ENCODE assay signal across 8 cellular contexts in the genomic region with DNA sequence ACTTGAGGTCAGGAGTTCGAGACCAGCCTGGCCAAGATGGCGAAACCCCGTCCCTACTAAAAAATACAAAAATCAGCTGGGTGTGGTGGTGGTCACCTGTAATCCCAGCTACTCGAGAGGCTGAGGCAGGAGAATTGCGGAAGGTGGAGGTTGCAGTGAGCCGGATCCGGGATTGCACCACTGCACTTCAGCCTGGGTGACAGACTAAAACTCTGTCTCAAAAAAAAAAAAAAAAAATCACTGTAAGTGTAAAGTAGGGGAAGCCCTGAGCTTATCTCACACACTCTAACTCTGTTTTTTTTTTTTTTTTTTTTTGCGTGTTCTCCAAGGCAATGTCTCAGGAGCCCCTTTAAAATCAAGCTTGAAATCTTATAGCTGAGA. TPM values are rescaled to one million over a fixed set of nuclear protein-coding genes. Genes with fewer than 3 reads are reported as not detected.
DNase-seq lines count a peak whose midpoint lies in the region; ATAC-seq, FAIRE-seq and TF ChIP-seq lines count a peak whose summit lies in the region.

No MANE protein-coding gene starts in this region.

- peaks cover 2% of the 10 kb centered on the region for H3K36me3 Mint-ChIP-seq in IgD-negative memory B cell
- no peaks in the 10 kb centered on the region for H3K36me3 Mint-ChIP-seq in chondrocyte (ENCODE audit: low read depth)

- H3K4me1 ChIP-seq in A549, result peaks cover 67% of the 10 kb centered on the region
- peaks cover 7 to 16% of the 10 kb centered on the region in 2 donors for H3K4me1 ChIP-seq in mucosa of rectum (ENCODE audit: control insufficient read depth in 2 of 2, insufficient read depth in 2 of 2, low read length in 2 of 2)

- H3K27ac Mint-ChIP-seq in IgD-negative memory B cell (peak overlapping the region in 1 of 3 donors; percentile 60), chondrocyte (ENCODE audit: unreplicated experiment) (peak overlapping the region; percentile 94)

- H3K4me3 Mint-ChIP-seq in IgD-negative memory B cell (peak overlapping the region in 3 of 4 donors; percentile 71 to 92 (median 91)), chondrocyte (ENCODE audit: unreplicated experiment) (peak overlapping the region; percentile 89)

- no peaks in the 10 kb centered on the region for H3K9me3 Mint-ChIP-seq in IgD-negative memory B cell
- no peaks in the 10 kb centered on the region for H3K9me3 Mint-ChIP-seq in chondrocyte (ENCODE audit: low read depth)

- H3K36me3 ChIP-seq in mucosa of rectum (ENCODE audit: control insufficient read depth in 2 of 2, insufficient read depth in 2 of 2, low read length in 2 of 2), result no peaks in the 10 kb centered on the region

- peak overlapping the region; percentile 66 to 68 for H3K9ac ChIP-seq in mucosa of rectum (ENCODE audit: low read depth in 1 of 2, low read length in 2 of 2)

- ATAC-seq in A549, result peak; percentile 3 to 36; a peak in 5 of 6 replicates

- DNase-seq in A549 (ENCODE audit: low read depth in 1 of 2, low spot score in 1 of 2) (no peak), chondrocyte (ENCODE audit: low spot score) (no peak), NCI-H1092 treated with DMSO at 0.1 percent for 48 hours (lab: John Stamatoyannopoulos, UW) (no peak), AG20443 (ENCODE audit: low spot score) (no peak), NAMALWA (ENCODE audit: low spot score) (no peak)
- DNase-seq in stimulated activated CD4-positive, alpha-beta T cell treated with anti-CD3 and anti-CD28 coated beads, Interleukin-4, amount 100 ng/mL, for 4 hours, result no peak

- H3K27me3 ChIP-seq in mucosa of rectum (ENCODE audit: control insufficient read depth in 2 of 2, insufficient read depth in 2 of 2, low read length in 2 of 2), result no peaks in the 10 kb centered on the region

- TF ChIP-seq RAD21 in A549 (conservative IDR thresholded peaks at IDR 0.05 in 1 of 2, IDR thresholded peaks at IDR 0.05 in 1 of 2), result no peak

- CTCF ChIA-PET in A549 (lab: Yijun Ruan, JAX), result interaction anchor here (0.6 to 6.1 kb wide), 12 partner anchors 19 to 205 kb away, joined by 3 to 36 read pairs (median 4); no protein-coding TSS in a partner anchor

- no peak for TF ChIP-seq EP300 in A549 (IDR thresholded peaks at IDR 0.05)

- H3K27ac ChIP-seq in A549 (peak overlapping the region; percentile 87 to 89), mucosa of rectum (ENCODE audit: low read depth in 2 of 2, low read length in 2 of 2) (peak overlapping the region; percentile 80 to 88)

- POLR2A ChIA-PET in A549 (lab: Yijun Ruan, JAX), result interaction anchor here (0.6 to 1.6 kb wide), 10 partner anchors 10 to 187 kb away, joined by 3 to 11 read pairs (median 4); a partner anchor contains a TSS

- H3K4me3 ChIP-seq in A549 (peak overlapping the region; percentile 66; the same call in 1 of the 3 replicates), mucosa of rectum (ENCODE audit: low read length in 2 of 2) (peak overlapping the region; percentile 74 to 88)

- no peaks in the 10 kb centered on the region for H3K9me3 ChIP-seq in A549
- H3K9me3 ChIP-seq in mucosa of rectum (ENCODE audit: control insufficient read depth in 2 of 2, low read length in 2 of 2), result no peaks in the 10 kb centered on the region

- H3K4me2 ChIP-seq in A549, result peak overlapping the region; percentile 74

- FAIRE-seq in A549 (lab: Jason Lieb, UNC), result no peak

- peaks cover 8 to 15% (median 12%) of the 10 kb centered on the region in 3 donors for H3K4me1 Mint-ChIP-seq in IgD-negative memory B cell
- peaks cover 54% of the 10 kb centered on the region for H3K4me1 Mint-ChIP-seq in chondrocyte (ENCODE audit: low read depth)

- TF ChIP-seq CTCF in A549 (IDR thresholded peaks at IDR 0.05) (no peak), chondrocyte (IDR thresholded peaks at IDR 0.05) (no peak)

- H3K27me3 Mint-ChIP-seq in IgD-negative memory B cell (peaks cover 17% of the 10 kb centered on the region), chondrocyte (ENCODE audit: low read depth) (no peaks in the 10 kb centered on the region)

- no peak for TF ChIP-seq POLR2A in A549 (IDR thresholded peaks at IDR 0.05; ENCODE audit: low read length)

- 69% methylated on average over 8 of the region's 8 CpGs for WGBS in A549 (ENCODE audit: missing lambda C conversion rate)

TF ChIP-seq in A549, 52 proteins besides CTCF, POLR2A, EP300 and RAD21:
- TF ChIP-seq EHF (CRISPR knock-in tag; IDR thresholded peaks at IDR 0.05), result no peak
- TF ChIP-seq HOXB13 (CRISPR knock-in tag; IDR thresholded peaks at IDR 0.05; ENCODE audit: low read depth), result no peak
- TF ChIP-seq, protein P1, sequence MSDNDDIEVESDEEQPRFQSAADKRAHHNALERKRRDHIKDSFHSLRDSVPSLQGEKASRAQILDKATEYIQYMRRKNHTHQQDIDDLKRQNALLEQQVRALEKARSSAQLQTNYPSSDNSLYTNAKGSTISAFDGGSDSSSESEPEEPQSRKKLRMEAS (IDR thresholded peaks at IDR 0.05), result no peak
- no peak for TF ChIP-seq BHLHE40 (IDR thresholded peaks at IDR 0.05; ENCODE audit: low read depth, low read length)
- TF ChIP-seq, protein P2, sequence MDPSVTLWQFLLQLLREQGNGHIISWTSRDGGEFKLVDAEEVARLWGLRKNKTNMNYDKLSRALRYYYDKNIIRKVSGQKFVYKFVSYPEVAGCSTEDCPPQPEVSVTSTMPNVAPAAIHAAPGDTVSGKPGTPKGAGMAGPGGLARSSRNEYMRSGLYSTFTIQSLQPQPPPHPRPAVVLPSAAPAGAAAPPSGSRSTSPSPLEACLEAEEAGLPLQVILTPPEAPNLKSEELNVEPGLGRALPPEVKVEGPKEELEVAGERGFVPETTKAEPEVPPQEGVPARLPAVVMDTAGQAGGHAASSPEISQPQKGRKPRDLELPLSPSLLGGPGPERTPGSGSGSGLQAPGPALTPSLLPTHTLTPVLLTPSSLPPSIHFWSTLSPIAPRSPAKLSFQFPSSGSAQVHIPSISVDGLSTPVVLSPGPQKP (IDR thresholded peaks at IDR 0.05; ENCODE audit: low read depth, low read length), result no peak
- no peak for TF ChIP-seq MYC (IDR thresholded peaks at IDR 0.05; ENCODE audit: borderline replicate concordance, low read length)
- no peak for TF ChIP-seq NFE2L2 (conservative IDR thresholded peaks at IDR 0.05; ENCODE audit: low read length)
- TF ChIP-seq RNF2 (IDR thresholded peaks at IDR 0.05; ENCODE audit: borderline replicate concordance, low read depth), result no peak
- TF ChIP-seq ZSCAN20 (CRISPR knock-in tag; IDR thresholded peaks at IDR 0.05), result no peak
- TF ChIP-seq POLR2AphosphoS2 (conservative IDR thresholded peaks at IDR 0.05; ENCODE audit: low read length), result no peak
- TF ChIP-seq TFCP2L1 (CRISPR knock-in tag; IDR thresholded peaks at IDR 0.05), result no peak
- TF ChIP-seq, protein P3, sequence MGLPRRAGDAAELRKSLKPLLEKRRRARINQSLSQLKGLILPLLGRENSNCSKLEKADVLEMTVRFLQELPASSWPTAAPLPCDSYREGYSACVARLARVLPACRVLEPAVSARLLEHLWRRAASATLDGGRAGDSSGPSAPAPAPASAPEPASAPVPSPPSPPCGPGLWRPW (IDR thresholded peaks at IDR 0.05), result no peak
- no peak for TF ChIP-seq CHD2 (IDR thresholded peaks at IDR 0.05; ENCODE audit: low read length, partially characterized antibody)
- no peak for TF ChIP-seq HOXB5 (CRISPR knock-in tag; IDR thresholded peaks at IDR 0.05)
- no peak for TF ChIP-seq HOXA7 (CRISPR knock-in tag; IDR thresholded peaks at IDR 0.05)
- TF ChIP-seq CEBPB (IDR thresholded peaks at IDR 0.05), result no peak
- no peak for TF ChIP-seq PHF8 (IDR thresholded peaks at IDR 0.05; ENCODE audit: borderline replicate concordance, low read depth)
- no peak for TF ChIP-seq MAFK (IDR thresholded peaks at IDR 0.05; ENCODE audit: partially characterized antibody)

RNA-seq across cellular contexts. Expression of a gene that starts 0.4 kb away (rescaled TPM):
- polyA plus RNA-seq in A549 (2011; rRNA removed), result 46.4 and 61.6 TPM in 2 replicates
- 17.7 and 27.3 TPM in 2 replicates for polyA plus RNA-seq in A549 (2012; cell fraction: cytosol; rRNA removed)
- 19.4 and 20.9 TPM in 2 replicates for polyA plus RNA-seq in A549 (2012; cell fraction: nucleus; rRNA removed)
- 13.3 to 16.5 TPM (median 15.1 TPM) in 3 replicates for polyA plus RNA-seq in A549 (2017; fragmentation: RNase III; extraction: RNeasy Plus Mini Kit Qiagen cat#74134 plus additional on column Dnase treatment)
- 81.1 and 121 TPM in 2 replicates for polyA minus RNA-seq in A549 (2011; rRNA and poly(A)+ RNA removed)
- polyA plus RNA-seq in IgD-negative memory B cell, result 0.28 TPM
- 57.0 to 65.3 TPM (median 57.6 TPM) in 3 replicates for total RNA-seq in chondrocyte

RNA-seq across cellular contexts. Expression of a gene that starts 33.2 kb away (rescaled TPM):
- 0.36 and 0.61 TPM in 2 replicates for polyA plus RNA-seq in A549 (2011; rRNA removed)
- polyA plus RNA-seq in A549 (2012; cell fraction: cytosol; rRNA removed), result 0.16 and 0.30 TPM in 2 replicates
- 0.09 and 0.24 TPM in 2 replicates for polyA plus RNA-seq in A549 (2012; cell fraction: nucleus; rRNA removed)
- polyA plus RNA-seq in A549 (2017; fragmentation: RNase III; extraction: RNeasy Plus Mini Kit Qiagen cat#74134 plus additional on column Dnase treatment), result 0.07 to 0.44 TPM (median 0.18 TPM) in 3 replicates
- polyA minus RNA-seq in A549 (2011; rRNA and poly(A)+ RNA removed), result 0.17 and 1.1 TPM in 2 replicates
- 3.8 TPM for polyA plus RNA-seq in IgD-negative memory B cell
- total RNA-seq in chondrocyte, result 0.25 to 0.54 TPM in 2 of 3 replicates, not detected in the other

RNA-seq across cellular contexts. Expression of a gene that starts 52.8 kb away (rescaled TPM):
- polyA plus RNA-seq in A549 (2011; rRNA removed) (3.5 and 3.8 TPM in 2 replicates), A549 (2017; fragmentation: RNase III; extraction: RNeasy Plus Mini Kit Qiagen cat#74134 plus additional on column Dnase treatment) (2.1 to 2.2 TPM (median 2.1 TPM) in 3 replicates), IgD-negative memory B cell (1.3 TPM)
- polyA plus RNA-seq in A549 (2012; cell fraction: cytosol; rRNA removed), result 3.2 and 3.4 TPM in 2 replicates
- polyA plus RNA-seq in A549 (2012; cell fraction: nucleus; rRNA removed), result 3.2 and 4.3 TPM in 2 replicates
- polyA minus RNA-seq in A549 (2011; rRNA and poly(A)+ RNA removed), result 5.5 and 5.8 TPM in 2 replicates
- total RNA-seq in chondrocyte, result 1.5 to 2.7 TPM (median 1.6 TPM) in 3 replicates

Comparison
In these comparisons a context has a peak if more than half of its experiments do, and no peak if none do; other contexts are left out.
1. RNA of a gene that starts 0.4 kb away (polyA plus RNA-seq): 13.3 to 61.6 TPM in A549; 0.28 TPM in IgD-negative memory B cell (single experiment); every median in the first group is over 10 times any median in the second.